Comparison of ENCODE assay signal across 1 cellular context in genomic region chr2:112622528-112622849, GRCh38.
TF ChIP-seq lines count a peak whose summit lies in the region.

No MANE protein-coding gene starts in this region.

TF ChIP-seq in GM23338, 12 proteins besides CTCF, POLR2A, EP300 and RAD21 (continued from another document):
- no peak for TF ChIP-seq ZNF462 (CRISPR knock-in tag; IDR thresholded peaks at IDR 0.05)
- TF ChIP-seq ZNF114 (CRISPR knock-in tag; IDR thresholded peaks at IDR 0.05), result no peak
- no peak for TF ChIP-seq CREB1 (CRISPR knock-in tag; IDR thresholded peaks at IDR 0.05; ENCODE audit: low read depth)
- TF ChIP-seq EZH2 (IDR thresholded peaks at IDR 0.05; ENCODE audit: low read depth, unreplicated experiment), result no peak
- TF ChIP-seq ZNF331 (CRISPR knock-in tag; IDR thresholded peaks at IDR 0.05; ENCODE audit: low read depth), result no peak
- no peak for TF ChIP-seq STAT1 (IDR thresholded peaks at IDR 0.05; ENCODE audit: unreplicated experiment)
- no peak for TF ChIP-seq NANOG (IDR thresholded peaks at IDR 0.05; ENCODE audit: borderline replicate concordance)
- TF ChIP-seq, protein P1, sequence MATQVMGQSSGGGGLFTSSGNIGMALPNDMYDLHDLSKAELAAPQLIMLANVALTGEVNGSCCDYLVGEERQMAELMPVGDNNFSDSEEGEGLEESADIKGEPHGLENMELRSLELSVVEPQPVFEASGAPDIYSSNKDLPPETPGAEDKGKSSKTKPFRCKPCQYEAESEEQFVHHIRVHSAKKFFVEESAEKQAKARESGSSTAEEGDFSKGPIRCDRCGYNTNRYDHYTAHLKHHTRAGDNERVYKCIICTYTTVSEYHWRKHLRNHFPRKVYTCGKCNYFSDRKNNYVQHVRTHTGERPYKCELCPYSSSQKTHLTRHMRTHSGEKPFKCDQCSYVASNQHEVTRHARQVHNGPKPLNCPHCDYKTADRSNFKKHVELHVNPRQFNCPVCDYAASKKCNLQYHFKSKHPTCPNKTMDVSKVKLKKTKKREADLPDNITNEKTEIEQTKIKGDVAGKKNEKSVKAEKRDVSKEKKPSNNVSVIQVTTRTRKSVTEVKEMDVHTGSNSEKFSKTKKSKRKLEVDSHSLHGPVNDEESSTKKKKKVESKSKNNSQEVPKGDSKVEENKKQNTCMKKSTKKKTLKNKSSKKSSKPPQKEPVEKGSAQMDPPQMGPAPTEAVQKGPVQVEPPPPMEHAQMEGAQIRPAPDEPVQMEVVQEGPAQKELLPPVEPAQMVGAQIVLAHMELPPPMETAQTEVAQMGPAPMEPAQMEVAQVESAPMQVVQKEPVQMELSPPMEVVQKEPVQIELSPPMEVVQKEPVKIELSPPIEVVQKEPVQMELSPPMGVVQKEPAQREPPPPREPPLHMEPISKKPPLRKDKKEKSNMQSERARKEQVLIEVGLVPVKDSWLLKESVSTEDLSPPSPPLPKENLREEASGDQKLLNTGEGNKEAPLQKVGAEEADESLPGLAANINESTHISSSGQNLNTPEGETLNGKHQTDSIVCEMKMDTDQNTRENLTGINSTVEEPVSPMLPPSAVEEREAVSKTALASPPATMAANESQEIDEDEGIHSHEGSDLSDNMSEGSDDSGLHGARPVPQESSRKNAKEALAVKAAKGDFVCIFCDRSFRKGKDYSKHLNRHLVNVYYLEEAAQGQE (IDR thresholded peaks at IDR 0.05; ENCODE audit: unreplicated experiment), result no peak
